1 cellular context compared by ENCODE assay signal in the genomic region with DNA sequence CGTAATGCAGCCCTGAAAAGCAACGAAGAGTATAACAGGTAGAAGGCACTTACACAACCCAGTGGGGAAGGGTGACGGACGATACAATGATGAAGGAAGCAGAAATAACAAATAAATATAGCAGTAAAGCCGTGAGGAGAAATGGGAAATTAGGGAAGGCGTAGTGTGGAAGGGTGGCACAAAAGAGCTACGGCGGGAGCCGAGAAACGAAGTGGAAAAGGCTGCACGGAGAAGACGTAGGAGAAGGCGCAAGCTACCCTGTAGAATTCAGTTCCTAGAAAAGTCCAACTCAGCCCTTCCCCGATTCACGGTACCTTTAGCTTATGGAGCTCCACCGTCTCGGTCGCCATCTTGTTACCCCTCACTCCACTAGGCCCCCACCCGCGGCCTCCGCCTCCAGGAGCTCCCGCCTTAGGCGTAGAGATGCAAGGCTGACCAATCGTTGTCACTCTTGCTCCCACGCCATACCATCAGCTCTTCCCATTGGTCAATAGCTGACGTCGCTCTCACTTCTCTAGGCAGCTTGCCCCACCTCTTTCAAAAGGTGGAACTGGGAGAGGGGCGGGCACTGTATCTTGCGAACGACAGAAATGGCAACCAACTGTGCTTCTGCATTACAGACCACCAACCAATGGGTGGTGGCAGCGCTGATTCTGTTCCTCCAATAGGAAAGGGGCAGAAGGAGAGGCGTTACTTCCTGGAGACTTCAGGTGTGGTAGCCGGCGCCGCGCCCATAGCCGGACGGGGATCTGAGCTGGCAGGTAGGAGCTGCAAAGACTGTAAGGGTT.
TF ChIP-seq lines count a peak whose summit lies in the region.

A gene with protein sequence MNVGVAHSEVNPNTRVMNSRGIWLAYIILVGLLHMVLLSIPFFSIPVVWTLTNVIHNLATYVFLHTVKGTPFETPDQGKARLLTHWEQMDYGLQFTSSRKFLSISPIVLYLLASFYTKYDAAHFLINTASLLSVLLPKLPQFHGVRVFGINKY (plus strand): TSS at position 690 of the 788 bp plus-strand sequence. CDS start 959 bp downstream, outside the sequence.
A gene with protein sequence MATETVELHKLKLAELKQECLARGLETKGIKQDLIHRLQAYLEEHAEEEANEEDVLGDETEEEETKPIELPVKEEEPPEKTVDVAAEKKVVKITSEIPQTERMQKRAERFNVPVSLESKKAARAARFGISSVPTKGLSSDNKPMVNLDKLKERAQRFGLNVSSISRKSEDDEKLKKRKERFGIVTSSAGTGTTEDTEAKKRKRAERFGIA (minus strand): TSS at position 373 of the 788 bp plus-strand sequence. CDS start 23 bp downstream, at position 350.

TF ChIP-seq in K562, 482 proteins besides CTCF, POLR2A, EP300 and RAD21 (continued from another document and continues in another):
- TF ChIP-seq ZNF518B (CRISPR knock-in tag; IDR thresholded peaks at IDR 0.05) (no peak), ILF3 (IDR thresholded peaks at IDR 0.05; ENCODE audit: borderline replicate concordance) (no peak), CCNT2 (IDR thresholded peaks at IDR 0.05; ENCODE audit: borderline replicate concordance, extremely low read depth, insufficient read length, low read depth, low read length) (peak; percentile 49), ZNF134 (CRISPR knock-in tag; conservative IDR thresholded peaks at IDR 0.05) (no peak), BMI1 (IDR thresholded peaks at IDR 0.05; ENCODE audit: low read length) (no peak), TEAD2 (tag; IDR thresholded peaks at IDR 0.05) (no peak), ZBTB5 (IDR thresholded peaks at IDR 0.05) (no peak; the same call in 1 of the 2 replicates), SMARCE1 (IDR thresholded peaks at IDR 0.05) (peak; percentile 41), ATF6 (CRISPR knock-in tag; IDR thresholded peaks at IDR 0.05) (peak; percentile 94; the same call in 1 of the 2 replicates), MEIS2 (IDR thresholded peaks at IDR 0.05; ENCODE audit: partially characterized antibody) (no peak), TCF7L2 (IDR thresholded peaks at IDR 0.05; ENCODE audit: low read depth, low read length) (no peak), ZNF561 (CRISPR knock-in tag; conservative IDR thresholded peaks at IDR 0.05) (no peak), TOE1 (IDR thresholded peaks at IDR 0.05; ENCODE audit: borderline replicate concordance) (peak; percentile 71; the same call in 1 of the 2 replicates), TOE1 (CRISPR knock-in tag; IDR thresholded peaks at IDR 0.05; ENCODE audit: borderline replicate concordance, low read depth) (no peak), CBX3 (IDR thresholded peaks at IDR 0.05; ENCODE audit: borderline replicate concordance in 1 of 2, low read length in 2 of 2) (no peak), IFI16 (CRISPR knock-in tag; IDR thresholded peaks at IDR 0.05) (no peak), CC2D1A (IDR thresholded peaks at IDR 0.05) (no peak), NCOA4 (IDR thresholded peaks at IDR 0.05; ENCODE audit: partially characterized antibody) (no peak), ZNF780A (CRISPR knock-in tag; IDR thresholded peaks at IDR 0.05) (no peak), SLC30A9 (CRISPR knock-in tag; IDR thresholded peaks at IDR 0.05) (no peak), ZNF184 (CRISPR knock-in tag; IDR thresholded peaks at IDR 0.05) (no peak), POLR2H (tag; IDR thresholded peaks at IDR 0.05; ENCODE audit: low read depth) (peak; percentile 84), ZNF263 (CRISPR knock-in tag; IDR thresholded peaks at IDR 0.05; ENCODE audit: borderline replicate concordance) (no peak), MCM2 (IDR thresholded peaks at IDR 0.05; ENCODE audit: low read depth) (no peak), KLF1 (tag; IDR thresholded peaks at IDR 0.05) (no peak), GABPB2 (CRISPR knock-in tag; conservative IDR thresholded peaks at IDR 0.05) (no peak), CBX5 (IDR thresholded peaks at IDR 0.05; ENCODE audit: borderline replicate concordance, low read depth) (no peak), MITF (IDR thresholded peaks at IDR 0.05) (no peak), U2AF2 (optimal IDR thresholded peaks at IDR 0.05; ENCODE audit: low read depth, low read length) (no peak), JUND (IDR thresholded peaks at IDR 0.05; ENCODE audit: borderline replicate concordance, low read depth, low read length) (peak; percentile 39; the same call in 1 of the 2 replicates), JUND (tag; IDR thresholded peaks at IDR 0.05; ENCODE audit: borderline replicate concordance, low read depth, low read length) (peak; percentile 41; the same call in 1 of the 3 replicates), SIX5 (IDR thresholded peaks at IDR 0.05; ENCODE audit: borderline replicate concordance in 1 of 2, insufficient read depth in 1 of 2, low read depth in 1 of 2, low read length in 2 of 2) (no peak), SETDB1 (IDR thresholded peaks at IDR 0.05; ENCODE audit: low read length) (no peak), SREBF2 (CRISPR knock-in tag; IDR thresholded peaks at IDR 0.05) (no peak), ESRRB (CRISPR knock-in tag; IDR thresholded peaks at IDR 0.05; ENCODE audit: borderline replicate concordance) (no peak), RFX7 (CRISPR knock-in tag; IDR thresholded peaks at IDR 0.05) (no peak), TEAD4 (IDR thresholded peaks at IDR 0.05; ENCODE audit: low read length) (peak; percentile 46; the same call in 1 of the 2 replicates), TEAD4 (CRISPR knock-in tag; IDR thresholded peaks at IDR 0.05; ENCODE audit: borderline replicate concordance) (no peak), HDAC2 (IDR thresholded peaks at IDR 0.05) (peak; percentile 72), ZNF431 (CRISPR knock-in tag; IDR thresholded peaks at IDR 0.05) (no peak), MYBL2 (IDR thresholded peaks at IDR 0.05; ENCODE audit: low read depth) (no peak), MYBL2 (CRISPR knock-in tag; IDR thresholded peaks at IDR 0.05; ENCODE audit: borderline replicate concordance) (no peak), KLF13 (tag; IDR thresholded peaks at IDR 0.05; ENCODE audit: borderline replicate concordance, low read depth) (no peak), TGIF2 (CRISPR knock-in tag; IDR thresholded peaks at IDR 0.05) (no peak), FOXJ2 (tag; IDR thresholded peaks at IDR 0.05) (no peak), FOXA3 (CRISPR knock-in tag; conservative IDR thresholded peaks at IDR 0.05 in 1 of 2, IDR thresholded peaks at IDR 0.05 in 1 of 2) (peak in 1 of 2 experiments; percentile 71; a peak in 1 of 4 replicates), PPARD (CRISPR knock-in tag; IDR thresholded peaks at IDR 0.05) (no peak), BCL6 (CRISPR knock-in tag; IDR thresholded peaks at IDR 0.05) (no peak)
- TF ChIP-seq, protein P1, sequence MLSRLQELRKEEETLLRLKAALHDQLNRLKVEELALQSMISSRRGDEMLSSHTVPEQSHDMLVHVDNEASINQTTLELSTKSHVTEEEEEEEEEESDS (CRISPR knock-in tag; IDR thresholded peaks at IDR 0.05) = no peak
- TF ChIP-seq, protein P2, sequence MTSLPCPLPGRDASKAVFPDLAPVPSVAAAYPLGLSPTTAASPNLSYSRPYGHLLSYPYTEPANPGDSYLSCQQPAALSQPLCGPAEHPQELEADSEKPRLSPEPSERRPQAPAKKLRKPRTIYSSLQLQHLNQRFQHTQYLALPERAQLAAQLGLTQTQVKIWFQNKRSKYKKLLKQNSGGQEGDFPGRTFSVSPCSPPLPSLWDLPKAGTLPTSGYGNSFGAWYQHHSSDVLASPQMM (CRISPR knock-in tag; IDR thresholded peaks at IDR 0.05) = no peak
- TF ChIP-seq, protein P3, sequence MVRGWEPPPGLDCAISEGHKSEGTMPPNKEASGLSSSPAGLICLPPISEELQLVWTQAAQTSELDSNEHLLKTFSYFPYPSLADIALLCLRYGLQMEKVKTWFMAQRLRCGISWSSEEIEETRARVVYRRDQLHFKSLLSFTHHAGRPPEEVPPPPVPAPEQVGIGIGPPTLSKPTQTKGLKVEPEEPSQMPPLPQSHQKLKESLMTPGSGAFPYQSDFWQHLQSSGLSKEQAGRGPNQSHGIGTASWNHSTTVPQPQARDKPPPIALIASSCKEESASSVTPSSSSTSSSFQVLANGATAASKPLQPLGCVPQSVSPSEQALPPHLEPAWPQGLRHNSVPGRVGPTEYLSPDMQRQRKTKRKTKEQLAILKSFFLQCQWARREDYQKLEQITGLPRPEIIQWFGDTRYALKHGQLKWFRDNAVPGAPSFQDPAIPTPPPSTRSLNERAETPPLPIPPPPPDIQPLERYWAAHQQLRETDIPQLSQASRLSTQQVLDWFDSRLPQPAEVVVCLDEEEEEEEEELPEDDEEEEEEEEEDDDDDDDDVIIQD (CRISPR knock-in tag; IDR thresholded peaks at IDR 0.05) = no peak
- TF ChIP-seq, protein P4, sequence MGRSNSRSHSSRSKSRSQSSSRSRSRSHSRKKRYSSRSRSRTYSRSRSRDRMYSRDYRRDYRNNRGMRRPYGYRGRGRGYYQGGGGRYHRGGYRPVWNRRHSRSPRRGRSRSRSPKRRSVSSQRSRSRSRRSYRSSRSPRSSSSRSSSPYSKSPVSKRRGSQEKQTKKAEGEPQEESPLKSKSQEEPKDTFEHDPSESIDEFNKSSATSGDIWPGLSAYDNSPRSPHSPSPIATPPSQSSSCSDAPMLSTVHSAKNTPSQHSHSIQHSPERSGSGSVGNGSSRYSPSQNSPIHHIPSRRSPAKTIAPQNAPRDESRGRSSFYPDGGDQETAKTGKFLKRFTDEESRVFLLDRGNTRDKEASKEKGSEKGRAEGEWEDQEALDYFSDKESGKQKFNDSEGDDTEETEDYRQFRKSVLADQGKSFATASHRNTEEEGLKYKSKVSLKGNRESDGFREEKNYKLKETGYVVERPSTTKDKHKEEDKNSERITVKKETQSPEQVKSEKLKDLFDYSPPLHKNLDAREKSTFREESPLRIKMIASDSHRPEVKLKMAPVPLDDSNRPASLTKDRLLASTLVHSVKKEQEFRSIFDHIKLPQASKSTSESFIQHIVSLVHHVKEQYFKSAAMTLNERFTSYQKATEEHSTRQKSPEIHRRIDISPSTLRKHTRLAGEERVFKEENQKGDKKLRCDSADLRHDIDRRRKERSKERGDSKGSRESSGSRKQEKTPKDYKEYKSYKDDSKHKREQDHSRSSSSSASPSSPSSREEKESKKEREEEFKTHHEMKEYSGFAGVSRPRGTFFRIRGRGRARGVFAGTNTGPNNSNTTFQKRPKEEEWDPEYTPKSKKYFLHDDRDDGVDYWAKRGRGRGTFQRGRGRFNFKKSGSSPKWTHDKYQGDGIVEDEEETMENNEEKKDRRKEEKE (IDR thresholded peaks at IDR 0.05; ENCODE audit: borderline replicate concordance in 1 of 2, control insufficient read depth in 1 of 2, low read depth in 2 of 2, low read length in 1 of 2) = 0 out of 4 replicates have a peak, but pooled peaks of 1 of the 2 experiments have one; percentile 43
